22 cellular contexts compared by ENCODE assay signal in genomic region chr16:85237817-85238216, GRCh38.
DNase-seq lines count a peak whose midpoint lies in the region; ATAC-seq, FAIRE-seq and TF ChIP-seq lines count a peak whose summit lies in the region.
"Had no signal": no experiment of that assay in that cellular context is flagged by ENCODE, and none has a peak within 500 bp of the region (broad histone marks: within the 10 kb centered on the region; RNA-seq: fewer than 3 reads in every experiment).

No MANE protein-coding gene starts in this region.

- H4K20me1 ChIP-seq in GM23248 (ENCODE audit: insufficient read depth): no peaks in the 10 kb centered on the region
- H4K20me1 ChIP-seq in K562 (replicated peaks; ENCODE audit: control insufficient read depth, insufficient read depth, low read length): peaks cover 31% of the 10 kb centered on the region
- H4K20me1 ChIP-seq in smooth muscle cell (ENCODE audit: low read depth): peaks cover 9% of the 10 kb centered on the region

- TF ChIP-seq CTCF in K562 (IDR thresholded peaks at IDR 0.05 in 2 of 3, conservative IDR thresholded peaks at IDR 0.05 in 1 of 3; ENCODE audit: insufficient read depth in 2 of 3, low read depth in 1 of 3, low read length in 3 of 3): no peak
- TF ChIP-seq CTCF in smooth muscle cell (IDR thresholded peaks at IDR 0.05; ENCODE audit: borderline replicate concordance, insufficient read depth, poor library complexity, severe bottlenecking): no peak

- no peaks in the 10 kb centered on the region for H3K9me3 Mint-ChIP-seq in activated T-cell treated with anti-CD3 and anti-CD28 coated beads, Interleukin-2, amount 50 U/mL, for 24 hours
- H3K9me3 Mint-ChIP-seq: immature natural killer cell had no signal

- no TSS peak for BruUV-seq in K562 (replicated peaks; lab: Mats Ljungman, UMichigan)

- no peaks in the 10 kb centered on the region for H3K36me3 Mint-ChIP-seq in activated T-cell treated with anti-CD3 and anti-CD28 coated beads, Interleukin-2, amount 50 U/mL, for 24 hours (ENCODE audit: low read depth)
- H3K36me3 Mint-ChIP-seq: immature natural killer cell had no signal

- no peaks in the 10 kb centered on the region for H3K9me1 ChIP-seq in K562 (ENCODE audit: control insufficient read depth, insufficient read depth, low read length)

- ATAC-seq in K562: no peak
- ATAC-seq: esophagus mucosa had no signal

- H2AFZ ChIP-seq in GM23248 (no peak overlapping the region), K562 (ENCODE audit: low read depth, low read length) (no peak overlapping the region), smooth muscle cell (ENCODE audit: low read depth) (no peak overlapping the region)

- no peak overlapping the region for H3K4me3 ChIP-seq in GM23248
- no peak overlapping the region for H3K4me3 ChIP-seq in K562
- no peak overlapping the region; the same call in 1 of the 2 replicates for H3K4me3 ChIP-seq in iPS-20b (ENCODE audit: low read length)
- H3K4me3 ChIP-seq in smooth muscle cell: no peak overlapping the region
- H3K4me3 ChIP-seq: adrenal gland, cardiac muscle cell, heart left ventricle, right atrium auricular region had no signal

- H3K36me3 ChIP-seq in GM23248 (ENCODE audit: low read depth): no peaks in the 10 kb centered on the region
- H3K36me3 ChIP-seq in K562 (ENCODE audit: control insufficient read depth, insufficient read depth, low read length): no peaks in the 10 kb centered on the region
- H3K36me3 ChIP-seq in iPS-20b (ENCODE audit: insufficient read depth, low read depth, low read length): no peaks in the 10 kb centered on the region
- H3K36me3 ChIP-seq in smooth muscle cell (ENCODE audit: low read depth): no peaks in the 10 kb centered on the region
- H3K36me3 ChIP-seq: adrenal gland, cardiac muscle cell, heart left ventricle, right atrium auricular region had no signal

- H3K4me2 ChIP-seq in GM23248 (ENCODE audit: unreplicated experiment) (no peak overlapping the region), K562 (ENCODE audit: insufficient read depth, low read length) (no peak overlapping the region), smooth muscle cell (peak overlapping the region; percentile 51)

- 54 to 83% methylated on average over 4 to 6 of the region's 6 CpGs for WGBS in GM23248 (ENCODE audit: low coverage in 1 of 2, low lambda C conversion rate in 2 of 2, missing lambda C conversion rate in 2 of 2), 2 experiments
- WGBS in K562 (ENCODE audit: insufficient coverage, low coverage, missing lambda C conversion rate): 74% methylated on average over 5 of the region's 6 CpGs
- 78% methylated on average over 6 of the region's 6 CpGs for WGBS in smooth muscle cell (ENCODE audit: low lambda C conversion rate)

- intact Hi-C loops in K562 (cut with micrococcal nuclease): no loop called here

- CTCF ChIA-PET in K562 (lab: Yijun Ruan, JAX; ENCODE audit: low intra/inter-chr PET ratio): no interaction called here

- no peak for TF ChIP-seq POLR2A in K562 (conservative IDR thresholded peaks at IDR 0.05)

- no peaks in the 10 kb centered on the region for H3K27me3 ChIP-seq in GM23248 (replicated peaks; ENCODE audit: insufficient read depth)
- H3K27me3 ChIP-seq in K562 (ENCODE audit: control insufficient read depth in 2 of 2, insufficient read depth in 2 of 2, low read length in 2 of 2): no peaks in the 10 kb centered on the region
- H3K27me3 ChIP-seq in iPS-20b (ENCODE audit: insufficient read depth, low read length): no peaks in the 10 kb centered on the region
- no peaks in the 10 kb centered on the region for H3K27me3 ChIP-seq in smooth muscle cell (ENCODE audit: low read depth)
- H3K27me3 ChIP-seq: adrenal gland, cardiac muscle cell, right atrium auricular region had no signal

- H3K27ac Mint-ChIP-seq in activated T-cell treated with anti-CD3 and anti-CD28 coated beads, Interleukin-2, amount 50 U/mL, for 24 hours: no peak overlapping the region
- H3K27ac Mint-ChIP-seq: immature natural killer cell had no signal

- H3K9me2 ChIP-seq in GM23248 (ENCODE audit: insufficient read depth): no peaks in the 10 kb centered on the region

- H3K4me1 ChIP-seq in GM23248 (ENCODE audit: insufficient read depth): peaks cover 46% of the 10 kb centered on the region
- peaks cover 0 to 53% of the 10 kb centered on the region in 2 experiments; a peak in 4 of 5 replicates for H3K4me1 ChIP-seq in K562 (replicated peaks in 1 of 2; ENCODE audit: control insufficient read depth in 2 of 2, insufficient read depth in 2 of 2, low read length in 2 of 2)
- peaks cover 15% of the 10 kb centered on the region; the same call in 1 of the 2 replicates for H3K4me1 ChIP-seq in iPS-20b (ENCODE audit: insufficient read depth, low read length)
- H3K4me1 ChIP-seq in smooth muscle cell (ENCODE audit: low read depth): peaks cover 16% of the 10 kb centered on the region

- in situ Hi-C loops in GM23248 (cut with MboI): no loop called here
- in situ Hi-C loops in K562 (cut with MboI): no loop called here

- no peak for TF ChIP-seq RAD21 in K562 (CRISPR knock-in tag; conservative IDR thresholded peaks at IDR 0.05 in 1 of 2, IDR thresholded peaks at IDR 0.05 in 1 of 2)

- peaks cover 4% of the 10 kb centered on the region for H3K4me1 Mint-ChIP-seq in activated T-cell treated with anti-CD3 and anti-CD28 coated beads, Interleukin-2, amount 50 U/mL, for 24 hours (ENCODE audit: low read depth)

- H3K9me3 ChIP-seq in GM23248 (ENCODE audit: low read depth) (no peaks in the 10 kb centered on the region), K562 (replicated peaks; ENCODE audit: control insufficient read depth, insufficient read depth, low read depth, low read length) (no peaks in the 10 kb centered on the region), iPS-20b (ENCODE audit: insufficient read depth, low read depth, low read length) (no peaks in the 10 kb centered on the region), smooth muscle cell (replicated peaks; ENCODE audit: low read depth) (no peaks in the 10 kb centered on the region)
- H3K9me3 ChIP-seq: adrenal gland, heart left ventricle, right atrium auricular region had no signal

- peaks cover 49% of the 10 kb centered on the region for H3K27me3 Mint-ChIP-seq in activated T-cell treated with anti-CD3 and anti-CD28 coated beads, Interleukin-2, amount 50 U/mL, for 24 hours

- DNase-seq in GM23248 (no peak), K562 (ENCODE audit: extremely low read depth in 1 of 4, low spot score in 3 of 4) (no peak), smooth muscle cell (lab: John Stamatoyannopoulos, UW; ENCODE audit: unreplicated experiment) (no peak), NCI-H1092 treated with DMSO at 0.1 percent for 48 hours (lab: John Stamatoyannopoulos, UW) (no peak), RKO (ENCODE audit: low spot score) (no peak), COLO668 (lab: John Stamatoyannopoulos, UW; ENCODE audit: unreplicated experiment) (no peak)
- DNase-seq in activated T-cell treated with anti-CD3 and anti-CD28 coated beads, Interleukin-2, amount 50 U/mL, for 24 hours: no peak
- DNase-seq: activated CD4-positive, alpha-beta T cell treated with anti-CD3 and anti-CD28 coated beads, Interleukin-2, amount 50 U/mL, for 4 hours; activated effector memory CD4-positive, alpha-beta T cell treated with anti-CD3 and anti-CD28 coated beads, Interleukin-2, amount 50 U/mL, for 16 hours; DMS79 treated with DMSO at 0.1 percent for 48 hours; immature natural killer cell; NCI-H1105; NCI-H510A; NK-92 treated with Interleukin-12 subunit alpha and Interleukin-12 subunit beta, amount 100 ng/mL, for 24 hours; stimulated activated CD4-positive, alpha-beta T cell treated with anti-CD3 and anti-CD28 coated beads, Interleukin-15, amount 100 ng/mL, for 24 hours had no signal

- peak overlapping the region; percentile 28 for H3K27ac ChIP-seq in GM23248
- H3K27ac ChIP-seq in K562 (ENCODE audit: extremely low read depth, low read depth, low read length): no peak overlapping the region
- H3K27ac ChIP-seq in iPS-20b (ENCODE audit: low read length): no peak overlapping the region
- no peak overlapping the region for H3K27ac ChIP-seq in smooth muscle cell (ENCODE audit: low read depth)
- H3K27ac ChIP-seq: right atrium auricular region, VCaP had no signal

- H3K4me3 Mint-ChIP-seq in activated T-cell treated with anti-CD3 and anti-CD28 coated beads, Interleukin-2, amount 50 U/mL, for 24 hours: no peak overlapping the region
- H3K4me3 Mint-ChIP-seq: immature natural killer cell had no signal

- POLR2A ChIA-PET in K562 (lab: Yijun Ruan, JAX): interaction anchor here (1.0 kb wide), 1 partner anchor 103 kb away, joined by 3 read pairs; no protein-coding TSS in a partner anchor

- H3K79me2 ChIP-seq in GM23248 (ENCODE audit: insufficient read depth) (peaks cover 68% of the 10 kb centered on the region), K562 (ENCODE audit: control insufficient read depth, insufficient read depth, low read length) (peaks cover 8% of the 10 kb centered on the region; the same call in 1 of the 3 replicates), smooth muscle cell (ENCODE audit: low read depth) (no peaks in the 10 kb centered on the region)

- FAIRE-seq in K562 (lab: Jason Lieb, UNC): no peak

- H3F3A ChIP-seq in GM23248 (ENCODE audit: insufficient read depth) (peaks cover 21% of the 10 kb centered on the region), smooth muscle cell (ENCODE audit: low read depth) (peaks cover 7% of the 10 kb centered on the region)

- no peak for TF ChIP-seq EP300 in K562 (IDR thresholded peaks at IDR 0.05; ENCODE audit: low read length)

- peak overlapping the region; percentile 55; the same call in 1 of the 2 replicates for H3K9ac ChIP-seq in GM23248
- no peak overlapping the region for H3K9ac ChIP-seq in K562 (ENCODE audit: insufficient read depth in 1 of 2, low read depth in 2 of 2, low read length in 2 of 2)
- H3K9ac ChIP-seq in iPS-20b (ENCODE audit: low read depth, low read length): peak overlapping the region; percentile 37; the same call in 1 of the 2 replicates
- no peak overlapping the region for H3K9ac ChIP-seq in smooth muscle cell (ENCODE audit: low read depth)

TF ChIP-seq in K562, 482 proteins besides CTCF, POLR2A, EP300 and RAD21:
- peak; percentile 90 for TF ChIP-seq ZNF24 (IDR thresholded peaks at IDR 0.05)
- TF ChIP-seq CBX8 (IDR thresholded peaks at IDR 0.05; ENCODE audit: borderline replicate concordance, extremely low read depth, low read depth, low read length, poor library complexity, severe bottlenecking): no peak
TF ChIP-seq in K562: peak in this region for 1.

Comparison
In these comparisons a context has a peak if more than half of its experiments do, and no peak if none do; other contexts are left out.
1. H3K9ac ChIP-seq: peak in GM23248 (single experiment) and iPS-20b (single experiment); none in K562 (0 of 2) and smooth muscle cell (single experiment).